In genomic region chr22:42500836-42501179, GRCh38 we compare ENCODE assay signal across 10 cellular contexts. TPM values are rescaled to one million over a fixed set of nuclear protein-coding genes. Genes with fewer than 3 reads are reported as not detected.
DNase-seq lines count a peak whose midpoint lies in the region; ATAC-seq, FAIRE-seq and TF ChIP-seq lines count a peak whose summit lies in the region.
"Had no signal": no experiment of that assay in that cellular context is flagged by ENCODE, and none has a peak within 500 bp of the region (broad histone marks: within the 10 kb centered on the region; RNA-seq: fewer than 3 reads in every experiment).

No MANE protein-coding gene starts in this region.

- no peak for ATAC-seq in stimulated activated naive CD8-positive, alpha-beta T cell treated with anti-CD3 and anti-CD28 coated beads, Interleukin-15, Interleukin-2, amounts not matched to agents 100 U/mL and 50 U/mL, for 24 hours
- no peak for ATAC-seq in HG02642 (IDR thresholded peaks at IDR 0.05; ENCODE audit: poor library complexity, unreplicated experiment)

- H3K9me3 Mint-ChIP-seq in stimulated activated naive CD8-positive, alpha-beta T cell treated with anti-CD3 and anti-CD28 coated beads, Interleukin-15, Interleukin-2, amounts not matched to agents 100 ng/mL and 50 ng/mL, for 24 hours: no peaks in the 10 kb centered on the region
- no peaks in the 10 kb centered on the region for H3K9me3 Mint-ChIP-seq in neural progenitor cell
- H3K9me3 Mint-ChIP-seq: neural crest cell had no signal

- no peaks in the 10 kb centered on the region for H3K36me3 ChIP-seq in effector memory CD4-positive, alpha-beta T cell (ENCODE audit: control insufficient read depth, insufficient read depth, low read length)
- no peaks in the 10 kb centered on the region for H3K36me3 ChIP-seq in neural progenitor cell

- H4K20me1 ChIP-seq in neural progenitor cell (ENCODE audit: low read depth): no peaks in the 10 kb centered on the region

- H3K9me3 ChIP-seq in effector memory CD4-positive, alpha-beta T cell (ENCODE audit: control insufficient read depth, low read length): no peaks in the 10 kb centered on the region
- no peaks in the 10 kb centered on the region for H3K9me3 ChIP-seq in neural progenitor cell (ENCODE audit: low read depth)

- H3K4me1 Mint-ChIP-seq in stimulated activated naive CD8-positive, alpha-beta T cell treated with anti-CD3 and anti-CD28 coated beads, Interleukin-15, Interleukin-2, amounts not matched to agents 100 ng/mL and 50 ng/mL, for 24 hours (ENCODE audit: low read depth): no peaks in the 10 kb centered on the region
- H3K4me1 Mint-ChIP-seq in neural progenitor cell: peaks cover 31% of the 10 kb centered on the region

- H3K4me2 ChIP-seq in neural progenitor cell: peak overlapping the region; percentile 35

- TF ChIP-seq CTCF in neural progenitor cell (IDR thresholded peaks at IDR 0.05): no peak

- H3K79me2 ChIP-seq in neural progenitor cell (ENCODE audit: low read depth): no peaks in the 10 kb centered on the region

- peaks cover 14% of the 10 kb centered on the region for H3F3A ChIP-seq in neural progenitor cell (ENCODE audit: low read depth)

- no peak for TF ChIP-seq POLR2A in GM12891 (IDR thresholded peaks at IDR 0.05; ENCODE audit: low read depth, low read length)

- no peak overlapping the region for H3K9ac ChIP-seq in neural progenitor cell

- no peak overlapping the region for H3K27ac Mint-ChIP-seq in stimulated activated naive CD8-positive, alpha-beta T cell treated with anti-CD3 and anti-CD28 coated beads, Interleukin-15, Interleukin-2, amounts not matched to agents 100 ng/mL and 50 ng/mL, for 24 hours
- no peak overlapping the region for H3K27ac Mint-ChIP-seq in neural progenitor cell

- no peaks in the 10 kb centered on the region for H3K36me3 Mint-ChIP-seq in stimulated activated naive CD8-positive, alpha-beta T cell treated with anti-CD3 and anti-CD28 coated beads, Interleukin-15, Interleukin-2, amounts not matched to agents 100 ng/mL and 50 ng/mL, for 24 hours (ENCODE audit: low read depth)
- no peaks in the 10 kb centered on the region for H3K36me3 Mint-ChIP-seq in neural progenitor cell

- FAIRE-seq in GM12891 (lab: Jason Lieb, UNC): no peak

- no peaks in the 10 kb centered on the region for H3K27me3 Mint-ChIP-seq in stimulated activated naive CD8-positive, alpha-beta T cell treated with anti-CD3 and anti-CD28 coated beads, Interleukin-15, Interleukin-2, amounts not matched to agents 100 ng/mL and 50 ng/mL, for 24 hours
- H3K27me3 Mint-ChIP-seq in neural progenitor cell (ENCODE audit: insufficient read depth, low read depth): peaks cover 5% of the 10 kb centered on the region

- H3K4me3 ChIP-seq in effector memory CD4-positive, alpha-beta T cell (ENCODE audit: insufficient read depth, low read depth, low read length, poor library complexity, severe bottlenecking): peak overlapping the region; percentile 47
- H3K4me3 ChIP-seq in neural progenitor cell: no peak overlapping the region

- H2AFZ ChIP-seq in neural progenitor cell (replicated peaks): no peak overlapping the region

- no peaks in the 10 kb centered on the region for H3K27me3 ChIP-seq in effector memory CD4-positive, alpha-beta T cell (replicated peaks; ENCODE audit: control insufficient read depth, insufficient read depth, low read length, poor library complexity, severe bottlenecking)
- no peaks in the 10 kb centered on the region for H3K27me3 ChIP-seq in neural progenitor cell

- H3K4me1 ChIP-seq in effector memory CD4-positive, alpha-beta T cell (ENCODE audit: control insufficient read depth, insufficient read depth, low read length, poor library complexity, severe bottlenecking): peaks cover 5% of the 10 kb centered on the region
- H3K4me1 ChIP-seq in neural progenitor cell: no peaks in the 10 kb centered on the region

- H3K4me3 Mint-ChIP-seq in stimulated activated naive CD8-positive, alpha-beta T cell treated with anti-CD3 and anti-CD28 coated beads, Interleukin-15, Interleukin-2, amounts not matched to agents 100 ng/mL and 50 ng/mL, for 24 hours: peak overlapping the region; percentile 35
- H3K4me3 Mint-ChIP-seq in neural progenitor cell: no peak overlapping the region
- H3K4me3 Mint-ChIP-seq: neural crest cell had no signal

- no peak for DNase-seq in stimulated activated naive CD8-positive, alpha-beta T cell treated with anti-CD3 and anti-CD28 coated beads, Interleukin-15, Interleukin-2, amounts not matched to agents 100 U/mL and 50 U/mL, for 24 hours
- DNase-seq in effector memory CD4-positive, alpha-beta T cell: no peak
- DNase-seq in neural progenitor cell (ENCODE audit: low spot score) (no peak), NCI-H1417 treated with DMSO at 0.1 percent for 48 hours (lab: John Stamatoyannopoulos, UW) (no peak), NCI-H1092 treated with DMSO at 0.1 percent for 48 hours (lab: John Stamatoyannopoulos, UW) (no peak), GM12891 (ENCODE audit: insufficient read length, low spot score) (no peak)
- DNase-seq: MM.1S had no signal

- no peak overlapping the region for H3K27ac ChIP-seq in effector memory CD4-positive, alpha-beta T cell (ENCODE audit: insufficient read depth, low read length, poor library complexity, severe bottlenecking)
- H3K27ac ChIP-seq in neural progenitor cell: no peak overlapping the region

TF ChIP-seq in GM12891, 5 proteins besides CTCF, POLR2A, EP300 and RAD21:
- TF ChIP-seq POLR2AphosphoS5 (IDR thresholded peaks at IDR 0.05; ENCODE audit: low read depth, low read length) (no peak), PAX5 (IDR thresholded peaks at IDR 0.05; ENCODE audit: insufficient read depth, low read length, severe bottlenecking) (no peak), TAF1 (IDR thresholded peaks at IDR 0.05; ENCODE audit: low read depth, low read length) (no peak)

RNA-seq across cellular contexts. Expression of gene RRP7A, which starts 18.8 kb away (rescaled TPM):
- total RNA-seq in neural progenitor cell (ENCODE audit: low replicate concordance): 15.2 and 31.9 TPM in 2 replicates
- polyA plus RNA-seq in GM12891 (2012; ENCODE audit: low read depth, missing spikeins): 26.5 TPM

RNA-seq across cellular contexts. Expression of gene SERHL2, which starts 52.9 kb away (rescaled TPM):
- 0.99 TPM in 1 of 2 replicates, not detected in the other for total RNA-seq in neural progenitor cell (ENCODE audit: low replicate concordance)
- 1.2 TPM for polyA plus RNA-seq in GM12891 (2012; ENCODE audit: low read depth, missing spikeins)
